In genomic region chr13:18714889-18715288, GRCh38 we compare ENCODE assay signal across 27 cellular contexts.
A peak's percentile ranks its signal among the peaks of the same experiment; 100 is the strongest.
DNase-seq lines count a peak whose midpoint lies in the region; ATAC-seq, FAIRE-seq and TF ChIP-seq lines count a peak whose summit lies in the region.
"Had no signal": no experiment of that assay in that cellular context is flagged by ENCODE, and none has a peak within 500 bp of the region (broad histone marks: within the 10 kb centered on the region; RNA-seq: fewer than 3 reads in every experiment).

No MANE protein-coding gene starts in this region.

- H3K4me1 ChIP-seq in K562 (replicated peaks in 1 of 2; ENCODE audit: control insufficient read depth in 2 of 2, insufficient read depth in 2 of 2, low read length in 2 of 2): no peaks in the 10 kb centered on the region
- H3K4me1 ChIP-seq in testis: no peaks in the 10 kb centered on the region
- H3K4me1 ChIP-seq: A549, BE2C, BLaER1 had no signal

- H3K9me1 ChIP-seq in K562 (ENCODE audit: control insufficient read depth, insufficient read depth, low read length): no peaks in the 10 kb centered on the region

- H3K4me3 ChIP-seq in K562 (no peak overlapping the region), testis (no peak overlapping the region)
- H3K4me3 ChIP-seq: A549, BLaER1, GM12878 had no signal

- TF ChIP-seq EP300 in K562 (IDR thresholded peaks at IDR 0.05; ENCODE audit: low read length): no peak

- H3K27me3 ChIP-seq in K562 (ENCODE audit: control insufficient read depth in 2 of 2, insufficient read depth in 2 of 2, low read length in 2 of 2) (no peaks in the 10 kb centered on the region), testis (no peaks in the 10 kb centered on the region)
- H3K27me3 ChIP-seq: BE2C, BLaER1 had no signal

- intact Hi-C loops in K562 (cut with micrococcal nuclease) (no loop called here), testis (cut with DNase I; ENCODE audit: low total_unique reads) (no loop called here), head of caudate nucleus (cut with DNase I) (no loop called here)

- H3K9me3 ChIP-seq in K562 (replicated peaks; ENCODE audit: control insufficient read depth, insufficient read depth, low read depth, low read length): no peaks in the 10 kb centered on the region
- no peaks in the 10 kb centered on the region for H3K9me3 ChIP-seq in testis
- H3K9me3 ChIP-seq: A549, BE2C, BLaER1 had no signal

- DNase-seq in Ammon's horn (ENCODE audit: low spot score) (peak; percentile 22), K562 (ENCODE audit: extremely low read depth in 1 of 4, low spot score in 3 of 4) (peak in 1 of 4 experiments; percentile 6), testis (peak; percentile 17), hepatic stellate cell (ENCODE audit: low spot score) (no peak), head of caudate nucleus (no peak), NCI-H1048 (lab: John Stamatoyannopoulos, UW) (no peak)
- DNase-seq: AML-193; BE2C; C1 segment of cervical spinal cord; CD4-positive, alpha-beta memory T cell; CD4-positive, CD25-positive, alpha-beta regulatory T cell; CD8-positive, alpha-beta memory T cell; COR-L47; DMS 273 treated with DMSO at 0.1 percent for 48 hours; DMS153; DMS53; DMS79; DND-41; EL; GDM1 had no signal

- ATAC-seq in K562: peak; percentile 52
- ATAC-seq: A549, GM12878 had no signal

- no peak overlapping the region for H3K9ac ChIP-seq in K562 (ENCODE audit: insufficient read depth in 1 of 2, low read depth in 2 of 2, low read length in 2 of 2)
- H3K9ac ChIP-seq: BLaER1 had no signal

- TF ChIP-seq CTCF in K562 (IDR thresholded peaks at IDR 0.05 in 2 of 3, conservative IDR thresholded peaks at IDR 0.05 in 1 of 3; ENCODE audit: insufficient read depth in 2 of 3, low read depth in 1 of 3, low read length in 3 of 3): no peak
- TF ChIP-seq CTCF in testis (IDR thresholded peaks at IDR 0.05): no peak

- H3K27ac ChIP-seq in K562 (ENCODE audit: extremely low read depth, low read depth, low read length) (no peak overlapping the region), testis (no peak overlapping the region)
- H3K27ac ChIP-seq: 22Rv1, A549, BLaER1 had no signal

- CTCF ChIA-PET in K562 (lab: Yijun Ruan, JAX; ENCODE audit: low intra/inter-chr PET ratio): no interaction called here

- no peak for TF ChIP-seq POLR2A in K562 (conservative IDR thresholded peaks at IDR 0.05)
- no peak for TF ChIP-seq POLR2A in testis (IDR thresholded peaks at IDR 0.05)

- no peak overlapping the region for H2AFZ ChIP-seq in K562 (ENCODE audit: low read depth, low read length)

- POLR2A ChIA-PET in K562 (lab: Yijun Ruan, JAX): interaction anchor here (0.6 kb wide), 1 partner anchor 249 kb away, joined by 5 read pairs; no protein-coding TSS in a partner anchor

- 3% methylated on average over 4 of the region's 4 CpGs for WGBS in K562 (ENCODE audit: insufficient coverage, low coverage, missing lambda C conversion rate)
- 52 to 57% methylated on average over 4 of the region's 4 CpGs for WGBS in testis, 2 donors

- no peaks in the 10 kb centered on the region for H3K79me2 ChIP-seq in K562 (ENCODE audit: control insufficient read depth, insufficient read depth, low read length)

- H4K20me1 ChIP-seq in K562 (replicated peaks; ENCODE audit: control insufficient read depth, insufficient read depth, low read length): no peaks in the 10 kb centered on the region
- H4K20me1 ChIP-seq: BLaER1 had no signal

- no TSS peak for BruUV-seq in K562 (replicated peaks; lab: Mats Ljungman, UMichigan)

- in situ Hi-C loops in K562 (cut with MboI): no loop called here

- no peak overlapping the region for H3K4me2 ChIP-seq in K562 (ENCODE audit: insufficient read depth, low read length)
- H3K4me2 ChIP-seq: A549, BLaER1 had no signal

- no peak for FAIRE-seq in K562 (lab: Jason Lieb, UNC)
- FAIRE-seq: A549, GM12878, GM12892, GM18507, GM19239 had no signal

- TF ChIP-seq RAD21 in K562 (CRISPR knock-in tag; conservative IDR thresholded peaks at IDR 0.05 in 1 of 2, IDR thresholded peaks at IDR 0.05 in 1 of 2): no peak

- H3K36me3 ChIP-seq in K562 (ENCODE audit: control insufficient read depth, insufficient read depth, low read length): no peaks in the 10 kb centered on the region
- no peaks in the 10 kb centered on the region for H3K36me3 ChIP-seq in testis (ENCODE audit: low read depth, missing control alignments)
- H3K36me3 ChIP-seq: BE2C, BLaER1 had no signal

TF ChIP-seq in K562, 482 proteins besides CTCF, POLR2A, EP300 and RAD21:
- TF ChIP-seq ZNF436 (CRISPR knock-in tag; IDR thresholded peaks at IDR 0.05) (no peak), CBFA2T2 (conservative IDR thresholded peaks at IDR 0.05) (0 out of 2 replicates have a peak, but pooled peaks have one; percentile 3), RFX7 (CRISPR knock-in tag; IDR thresholded peaks at IDR 0.05) (no peak), ZNF41 (CRISPR knock-in tag; conservative IDR thresholded peaks at IDR 0.05) (no peak), RAD51 (IDR thresholded peaks at IDR 0.05; ENCODE audit: borderline replicate concordance, low read depth) (no peak), PKNOX1 (IDR thresholded peaks at IDR 0.05) (peak; percentile 30), ZNF316 (IDR thresholded peaks at IDR 0.05) (no peak), HNRNPLL (IDR thresholded peaks at IDR 0.05; ENCODE audit: low read depth, low read length, poor library complexity, severe bottlenecking) (no peak), MEIS2 (IDR thresholded peaks at IDR 0.05; ENCODE audit: partially characterized antibody) (peak; percentile 60), ZNF175 (CRISPR knock-in tag; IDR thresholded peaks at IDR 0.05; ENCODE audit: low read depth) (no peak), ZNF444 (CRISPR knock-in tag; IDR thresholded peaks at IDR 0.05) (no peak), PBX2 (CRISPR knock-in tag; IDR thresholded peaks at IDR 0.05; ENCODE audit: low read depth) (no peak), PBX2 (tag; conservative IDR thresholded peaks at IDR 0.05; ENCODE audit: low read depth) (peak; percentile 50), ZNF655 (CRISPR knock-in tag; IDR thresholded peaks at IDR 0.05) (no peak), POLR2AphosphoS2 (IDR thresholded peaks at IDR 0.05; ENCODE audit: low read length) (no peak)

Comparison
In these comparisons a context has a peak if more than half of its experiments do, and no peak if none do; other contexts are left out.
1. DNase-seq: peak in Ammon's horn (single experiment) and testis (single experiment); none in hepatic stellate cell (single experiment), head of caudate nucleus (0 of 42) and NCI-H1048 (single experiment).